23 cellular contexts compared by ENCODE assay signal in the genomic region with DNA sequence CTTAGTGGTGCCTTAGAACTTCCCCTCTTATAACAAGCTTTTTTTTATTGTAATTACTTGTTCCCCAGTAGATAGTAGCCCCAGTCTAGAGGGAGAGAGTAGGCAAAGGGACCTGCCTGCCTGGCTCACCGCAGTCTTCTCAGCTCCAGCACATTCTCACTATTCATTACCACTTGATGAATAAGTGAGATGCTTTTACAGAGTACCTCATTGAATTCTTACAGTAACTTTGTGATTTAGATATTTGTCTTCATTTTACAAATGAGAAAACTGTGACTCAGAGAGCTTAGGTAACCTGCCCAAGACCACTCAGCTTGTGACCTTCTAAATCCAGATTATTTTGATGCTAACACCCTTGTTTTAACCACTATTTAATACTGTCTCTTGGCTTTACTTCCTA.
"Had no signal": no experiment of that assay in that cellular context is flagged by ENCODE, and none has a peak within 500 bp of the region (broad histone marks: within the 10 kb centered on the region; RNA-seq: fewer than 3 reads in every experiment).

No MANE protein-coding gene starts in this region.

- H3K27me3 ChIP-seq: adrenal gland, body of pancreas had no signal

- H3K9me3 Mint-ChIP-seq: activated naive CD8-positive, alpha-beta T cell treated with anti-CD3 and anti-CD28 coated beads for 36 hours had no signal

- H3K4me3 Mint-ChIP-seq: activated naive CD8-positive, alpha-beta T cell treated with anti-CD3 and anti-CD28 coated beads for 36 hours had no signal

- H3K4me3 ChIP-seq: adrenal gland, body of pancreas, SK-N-MC had no signal

- H3K27ac Mint-ChIP-seq: activated naive CD8-positive, alpha-beta T cell treated with anti-CD3 and anti-CD28 coated beads for 36 hours had no signal

- H3K4me2 ChIP-seq: KMS-11 had no signal

- ATAC-seq: body of pancreas had no signal

- H3K9me3 ChIP-seq: adrenal gland, body of pancreas had no signal

- FAIRE-seq: bronchial epithelial cell had no signal

- DNase-seq: activated CD4-positive, alpha-beta T cell treated with anti-CD3 and anti-CD28 coated beads for 4 hours; activated CD4-positive, alpha-beta T cell treated with anti-CD3 and anti-CD28 coated beads, Interleukin-2, amount 50 U/mL, for 4 hours; activated effector memory CD4-positive, alpha-beta T cell treated with Interleukin-2 at 50 U/mL for 16 hours; activated naive CD4-positive, alpha-beta T cell; activated naive CD8-positive, alpha-beta T cell treated with anti-CD3 and anti-CD28 coated beads for 36 hours; activated T-cell treated with anti-CD3 and anti-CD28 coated beads for 4 hours; adrenal gland; anterior cingulate cortex; body of pancreas; central memory CD4-positive, alpha-beta T cell; NCI-H1092; NCI-H1417; NCI-H1694 treated with DMSO at 0.1 percent for 48 hours; NCI-H2029 treated with DMSO at 0.1 percent for 48 hours; NCI-H345; NCI-H510A; NCI-H526 treated with DMSO at 0.1 percent for 48 hours; NCI-H82; T-helper 1 cell; WERI-Rb-1 had no signal

- H3K27me3 Mint-ChIP-seq: activated naive CD8-positive, alpha-beta T cell treated with anti-CD3 and anti-CD28 coated beads for 36 hours had no signal

- H3K27ac ChIP-seq: adrenal gland, body of pancreas, KMS-11, SK-N-MC, WERI-Rb-1 had no signal

- H3K36me3 ChIP-seq: adrenal gland, WERI-Rb-1 had no signal

- H3K9ac ChIP-seq: KMS-11 had no signal
